ENCODE assay signal across 10 cellular contexts in the genomic region with DNA sequence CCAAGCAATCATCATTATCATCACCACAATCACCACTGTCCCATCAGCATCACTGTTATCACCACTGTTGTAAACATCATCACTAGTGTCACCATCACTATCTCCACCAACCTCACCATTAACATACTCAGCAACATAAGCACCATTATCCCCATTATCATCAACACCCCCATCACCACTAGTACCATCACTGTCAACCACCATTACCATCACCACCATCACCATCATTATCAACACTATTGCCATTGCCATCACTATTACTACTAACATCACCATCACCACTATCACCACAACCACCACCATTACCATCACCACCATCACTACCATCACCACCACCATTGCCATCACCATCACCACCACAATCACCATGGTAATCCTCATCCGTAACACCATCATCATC. TPM values are rescaled to one million over a fixed set of nuclear protein-coding genes. Genes with fewer than 3 reads are reported as not detected.
"Had no signal": no experiment of that assay in that cellular context is flagged by ENCODE, and none has a peak within 500 bp of the region (broad histone marks: within the 10 kb centered on the region; RNA-seq: fewer than 3 reads in every experiment).

No MANE protein-coding gene starts in this region.

- H3K27ac ChIP-seq: HL-60, KMS-11 had no signal

- H3K9me3 Mint-ChIP-seq: GM23338, HFFc6 had no signal

- H3K4me1 Mint-ChIP-seq: GM23338 had no signal

- H3K36me3 Mint-ChIP-seq: IgD-negative memory B cell had no signal

- DNase-seq: H7, HCEC 1CT, HFFc6, KBM-7 had no signal

- H3K27ac Mint-ChIP-seq: GM23338, HFFc6, IgD-negative memory B cell had no signal

- H3K4me3 Mint-ChIP-seq: GM23338, HFFc6, IgD-negative memory B cell had no signal

- H2AFZ ChIP-seq: GM23338 had no signal

- H3K27me3 Mint-ChIP-seq: IgD-negative memory B cell had no signal

- H3K4me2 ChIP-seq: GM23338, KMS-11 had no signal

- H3K9ac ChIP-seq: KMS-11 had no signal

- H3K4me3 ChIP-seq: GM23338 had no signal

RNA-seq across cellular contexts. Expression of gene CST4, which starts 19.5 kb away (rescaled TPM):
- total RNA-seq: GM23338, H4, H7, HFFc6, HT1080 had no signal
- polyA plus RNA-seq: GM23338, IgD-negative memory B cell had no signal
